Comparison of ENCODE assay signal across 13 cellular contexts in genomic region chr15:29045717-29046116, GRCh38.
DNase-seq lines count a peak whose midpoint lies in the region; ATAC-seq and TF ChIP-seq lines count a peak whose summit lies in the region.
"Had no signal": no experiment of that assay in that cellular context is flagged by ENCODE, and none has a peak within 500 bp of the region (broad histone marks: within the 10 kb centered on the region; RNA-seq: fewer than 3 reads in every experiment).

No MANE protein-coding gene starts in this region.

- no peak overlapping the region for H3K4me3 ChIP-seq in endodermal cell (ENCODE audit: low read length)
- H3K4me3 ChIP-seq in spleen, result no peak overlapping the region
- no peak overlapping the region for H3K4me3 ChIP-seq in left ventricle myocardium inferior
- H3K4me3 ChIP-seq: gastroesophageal sphincter, mucosa of descending colon had no signal

- H3K36me3 Mint-ChIP-seq in activated CD4-positive, alpha-beta T cell treated with anti-CD3 and anti-CD28 coated beads, Interleukin-2, amount 10 ng/mL, durations not matched to agents 24 days and 14 days (ENCODE audit: low read depth), result no peaks in the 10 kb centered on the region
- no peaks in the 10 kb centered on the region for H3K36me3 Mint-ChIP-seq in T-helper 17 cell (ENCODE audit: low read depth)
- H3K36me3 Mint-ChIP-seq in endodermal cell (ENCODE audit: low read depth), result no peaks in the 10 kb centered on the region

- intact Hi-C loops in activated CD4-positive, alpha-beta T cell treated with anti-CD3 and anti-CD28 coated beads, Interleukin-2, amount 10 ng/mL, durations not matched to agents 24 days and 14 days (cut with micrococcal nuclease), result loop anchor here (10.0 kb wide), 1 partner anchor 51 kb away; no protein-coding TSS in a partner anchor
- intact Hi-C loops in spleen (cut with DNase I; ENCODE audit: low total_unique reads), result no loop called here
- intact Hi-C loops in left ventricle myocardium inferior (cut with micrococcal nuclease), result no loop called here

- DNase-seq in activated CD4-positive, alpha-beta T cell treated with anti-CD3 and anti-CD28 coated beads for 48 hours, result peak; percentile 47
- no peak for DNase-seq in activated CD4-positive, alpha-beta T cell treated with anti-CD3 and anti-CD28 coated beads, Interleukin-2, amount 10 ng/mL, durations not matched to agents 24 days and 14 days
- no peak for DNase-seq in T-helper 17 cell
- no peak for DNase-seq in endodermal cell
- DNase-seq in spleen, result peak; percentile 11
- DNase-seq in left ventricle myocardium inferior, result no peak
- DNase-seq: mucosa of descending colon, NCI-H1105 treated with DMSO at 0.1 percent for 48 hours, OCI-M1 had no signal

- H3K27me3 ChIP-seq in endodermal cell (ENCODE audit: control insufficient read depth, insufficient read depth, low read length, poor library complexity, severe bottlenecking) (no peaks in the 10 kb centered on the region), spleen (replicated peaks in 1 of 7) (no peaks in the 10 kb centered on the region), left ventricle myocardium inferior (ENCODE audit: low read depth) (peaks cover 27% of the 10 kb centered on the region)
- H3K27me3 ChIP-seq: gastroesophageal sphincter had no signal

- H3K27ac Mint-ChIP-seq in activated CD4-positive, alpha-beta T cell treated with anti-CD3 and anti-CD28 coated beads, Interleukin-2, amount 10 ng/mL, durations not matched to agents 24 days and 14 days, result no peak overlapping the region
- peak overlapping the region; percentile 27 for H3K27ac Mint-ChIP-seq in T-helper 17 cell
- peak overlapping the region; percentile 71 for H3K27ac Mint-ChIP-seq in endodermal cell

- no peak overlapping the region for H3K4me3 Mint-ChIP-seq in activated CD4-positive, alpha-beta T cell treated with anti-CD3 and anti-CD28 coated beads, Interleukin-2, amount 10 ng/mL, durations not matched to agents 24 days and 14 days
- H3K4me3 Mint-ChIP-seq in T-helper 17 cell (no peak overlapping the region), endodermal cell (no peak overlapping the region)

- 95 to 100% methylated on average over 1 to 3 of the region's 3 CpGs for WGBS in endodermal cell (ENCODE audit: insufficient coverage in 1 of 2, insufficient read length in 1 of 2), 2 experiments
- WGBS in spleen, 5 donors, result 57 to 78% (median 60%) methylated on average over 3 of the region's 3 CpGs

- ATAC-seq in T-helper 17 cell (no peak), SK-N-SH treated with all-trans-retinoic acid at 6 μM for 48 hours (no peak; the same call in 2 of the 3 replicates), GM21717 (IDR thresholded peaks at IDR 0.05; ENCODE audit: unreplicated experiment) (no peak)
- ATAC-seq: gastroesophageal sphincter, mucosa of descending colon had no signal

- TF ChIP-seq POLR2A in spleen (IDR thresholded peaks at IDR 0.05), result no peak

- peaks cover 7% of the 10 kb centered on the region for H3K4me1 Mint-ChIP-seq in activated CD4-positive, alpha-beta T cell treated with anti-CD3 and anti-CD28 coated beads, Interleukin-2, amount 10 ng/mL, durations not matched to agents 24 days and 14 days
- H3K4me1 Mint-ChIP-seq in T-helper 17 cell (peaks cover 4% of the 10 kb centered on the region), endodermal cell (peaks cover 7% of the 10 kb centered on the region)

- H3K9me3 Mint-ChIP-seq in activated CD4-positive, alpha-beta T cell treated with anti-CD3 and anti-CD28 coated beads, Interleukin-2, amount 10 ng/mL, durations not matched to agents 24 days and 14 days, result no peaks in the 10 kb centered on the region
- H3K9me3 Mint-ChIP-seq in endodermal cell, result no peaks in the 10 kb centered on the region

- H3K9me3 ChIP-seq in T-helper 17 cell (ENCODE audit: control insufficient read depth, low read length, poor library complexity, severe bottlenecking) (no peaks in the 10 kb centered on the region), endodermal cell (ENCODE audit: control insufficient read depth, low read length) (no peaks in the 10 kb centered on the region), spleen (no peaks in the 10 kb centered on the region), left ventricle myocardium inferior (replicated peaks) (no peaks in the 10 kb centered on the region)
- H3K9me3 ChIP-seq: gastroesophageal sphincter, mucosa of descending colon had no signal

- H3K27ac ChIP-seq in endodermal cell (ENCODE audit: low read depth, low read length) (no peak overlapping the region), spleen (no peak overlapping the region), left ventricle myocardium inferior (replicated peaks) (no peak overlapping the region)
- H3K27ac ChIP-seq: gastroesophageal sphincter, VCaP had no signal

- no peaks in the 10 kb centered on the region for H3K27me3 Mint-ChIP-seq in activated CD4-positive, alpha-beta T cell treated with anti-CD3 and anti-CD28 coated beads, Interleukin-2, amount 10 ng/mL, durations not matched to agents 24 days and 14 days
- H3K27me3 Mint-ChIP-seq in T-helper 17 cell, result no peaks in the 10 kb centered on the region
- H3K27me3 Mint-ChIP-seq in endodermal cell (ENCODE audit: insufficient read depth), result no peaks in the 10 kb centered on the region

- H3K4me1 ChIP-seq in endodermal cell (ENCODE audit: control insufficient read depth, insufficient read depth, low read length) (no peaks in the 10 kb centered on the region), spleen (peaks cover 0 to 9% (median 0%) of the 10 kb centered on the region in 6 donors), left ventricle myocardium inferior (no peaks in the 10 kb centered on the region)
- H3K4me1 ChIP-seq: gastroesophageal sphincter had no signal

- TF ChIP-seq CTCF in endodermal cell (conservative IDR thresholded peaks at IDR 0.05) (no peak), spleen (IDR thresholded peaks at IDR 0.05 in 8 of 11, conservative IDR thresholded peaks at IDR 0.05 in 3 of 11) (no peak), left ventricle myocardium inferior (IDR thresholded peaks at IDR 0.05; ENCODE audit: borderline replicate concordance) (no peak)

- no peak overlapping the region for H3K9ac ChIP-seq in endodermal cell (ENCODE audit: extremely low read depth, low read length, poor library complexity, severe bottlenecking)

- no peaks in the 10 kb centered on the region for H3K36me3 ChIP-seq in endodermal cell (ENCODE audit: control insufficient read depth, insufficient read depth, low read length)
- H3K36me3 ChIP-seq in spleen, result no peaks in the 10 kb centered on the region
- H3K36me3 ChIP-seq in left ventricle myocardium inferior, result no peaks in the 10 kb centered on the region
- H3K36me3 ChIP-seq: gastroesophageal sphincter had no signal

TF ChIP-seq in SK-N-SH treated with all-trans-retinoic acid at 6 μM for 48 hours, 23 proteins besides CTCF, POLR2A, EP300 and RAD21:
- no peak for TF ChIP-seq CREB5 (CRISPR knock-in tag; IDR thresholded peaks at IDR 0.05; ENCODE audit: low read depth)
- no peak for TF ChIP-seq TCF4 (CRISPR knock-in tag; IDR thresholded peaks at IDR 0.05; ENCODE audit: borderline replicate concordance)
- no peak for TF ChIP-seq ZFP3 (CRISPR knock-in tag; IDR thresholded peaks at IDR 0.05)
- no peak for TF ChIP-seq ZC3H10 (CRISPR knock-in tag; IDR thresholded peaks at IDR 0.05)
- TF ChIP-seq ZFP30 (CRISPR knock-in tag; IDR thresholded peaks at IDR 0.05), result no peak
- no peak for TF ChIP-seq RARB (CRISPR knock-in tag; IDR thresholded peaks at IDR 0.05)
TF ChIP-seq in SK-N-SH treated with all-trans-retinoic acid at 6 μM for 48 hours: peak in this region for 0.

Comparison
In these comparisons a context has a peak if more than half of its experiments do, and no peak if none do; other contexts are left out.
1. DNase-seq: peak in activated CD4-positive, alpha-beta T cell treated with anti-CD3 and anti-CD28 coated beads for 48 hours (single experiment) and spleen (single experiment); none in activated CD4-positive, alpha-beta T cell treated with anti-CD3 and anti-CD28 coated beads, Interleukin-2, amount 10 ng/mL, durations not matched to agents 24 days and 14 days (single experiment), T-helper 17 cell (0 of 3), endodermal cell (single experiment) and left ventricle myocardium inferior (single experiment).